In the genomic region with DNA sequence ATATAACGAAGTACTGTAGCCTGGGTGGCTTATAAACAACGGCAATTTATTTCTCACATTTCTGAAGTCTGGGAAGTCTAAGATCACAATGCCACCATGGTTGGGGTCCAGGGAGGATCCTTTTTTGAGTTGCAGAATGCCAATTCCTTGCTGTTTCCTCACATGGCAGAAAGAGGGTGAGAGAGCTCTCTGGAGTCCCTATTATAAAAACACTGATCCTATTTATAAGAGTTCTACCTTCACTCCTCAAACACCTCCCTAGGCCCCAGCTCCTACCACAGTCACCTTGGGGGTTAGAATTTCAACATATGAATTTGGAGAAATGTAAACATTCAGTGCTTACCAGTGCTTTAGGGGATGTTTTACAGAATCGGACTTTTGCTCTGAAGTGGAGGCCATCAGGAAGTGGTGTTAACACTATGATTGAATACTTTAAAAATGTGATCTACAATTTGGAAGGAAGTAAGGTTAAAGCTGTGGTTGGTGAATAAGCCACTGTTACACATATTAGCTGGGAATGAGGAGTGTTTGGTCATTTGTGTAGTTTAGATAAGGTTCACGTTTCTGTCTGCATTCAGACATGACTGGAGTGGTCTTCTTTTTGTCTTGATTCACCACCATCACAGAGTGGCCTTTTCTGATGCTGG, we compare ENCODE assay signal across 13 cellular contexts.
DNase-seq lines count a peak whose midpoint lies in the region; ATAC-seq, FAIRE-seq and TF ChIP-seq lines count a peak whose summit lies in the region.
"Had no signal": no experiment of that assay in that cellular context is flagged by ENCODE, and none has a peak within 500 bp of the region (broad histone marks: within the 10 kb centered on the region; RNA-seq: fewer than 3 reads in every experiment).

No MANE protein-coding gene starts in this region.

- FAIRE-seq in HepG2 (lab: Jason Lieb, UNC) = peak; percentile 82
- FAIRE-seq: kidney had no signal

- intact Hi-C loops in HepG2 (cut with micrococcal nuclease; ENCODE audit: unreplicated experiment) = loop anchor here (1.0 to 5.0 kb wide), 2 partner anchors 193 to 858 kb away; partner anchors contain the start of gene NDUFAF5
- intact Hi-C loops in adrenal gland (cut with DNase I) = loop anchor here (5.0 to 10.0 kb wide), 2 partner anchors 38 to 176 kb away; no protein-coding TSS in a partner anchor
- intact Hi-C loops in spleen (cut with DNase I; ENCODE audit: low total_unique reads) = no loop called here

- TF ChIP-seq EP300 in HepG2 (IDR thresholded peaks at IDR 0.05; ENCODE audit: low read depth in 2 of 2, low read length in 2 of 2) = peak in 1 of 2 experiments; percentile 81; a peak in 2 of 4 replicates
- no peak for TF ChIP-seq EP300 in HepG2 (CRISPR knock-in tag; IDR thresholded peaks at IDR 0.05; ENCODE audit: borderline replicate concordance)

- 13% methylated on average over 4 of the region's 4 CpGs for WGBS in HepG2 (ENCODE audit: low lambda C conversion rate)
- WGBS in adrenal gland, 4 donors = 54 to 72% (median 64%) methylated on average over 4 of the region's 4 CpGs
- 22 to 36% (median 28%) methylated on average over 4 of the region's 4 CpGs for WGBS in spleen, 5 donors

- CTCF ChIA-PET in HepG2 (lab: Yijun Ruan, JAX; ENCODE audit: low intra/inter-chr PET ratio, low total read pairs) (interaction anchor here (1.1 to 7.3 kb wide), 2 partner anchors 36 to 41 kb away, joined by 4 to 127 read pairs; no protein-coding TSS in a partner anchor), GM10248 (lab: Yijun Ruan, JAX) (interaction anchor here (0.8 to 1.2 kb wide), 3 partner anchors 9 to 175 kb away, joined by 3 to 5 read pairs (median 3); no protein-coding TSS in a partner anchor)

- DNase-seq in AG08396 (ENCODE audit: low spot score) (peak; percentile 31), HS-27A (ENCODE audit: low read depth) (peak; percentile 62), brain microvascular endothelial cell (peak; percentile 82), HepG2 (ENCODE audit: low spot score) (peak; percentile 91), GM10248 (ENCODE audit: extremely low spot score) (no peak), adrenal gland (no peak), spleen (no peak)
- DNase-seq: DMS 273 treated with DMSO at 0.1 percent for 48 hours, kidney had no signal

- H3K4me2 ChIP-seq in HepG2 (ENCODE audit: low read depth, low read length) = peak overlapping the region; percentile 58

- no peak for TF ChIP-seq RAD21 in HepG2 (CRISPR knock-in tag; IDR thresholded peaks at IDR 0.05)

- H3K4me3 ChIP-seq in brain microvascular endothelial cell (ENCODE audit: low read depth, low read length) (no peak overlapping the region), HepG2 (replicated peaks in 1 of 3; ENCODE audit: insufficient read depth in 1 of 3, low read depth in 2 of 3, low read length in 3 of 3) (peak overlapping the region in 2 of 3 experiments; percentile 4 to 21; a peak in 2 of 6 replicates), adrenal gland (no peak overlapping the region), spleen (no peak overlapping the region)
- H3K4me3 ChIP-seq: HAP-1, SK-N-MC had no signal

- no TSS peak for BruUV-seq in HepG2 (replicated peaks; lab: Mats Ljungman, UMichigan)

- H3K27ac ChIP-seq in brain microvascular endothelial cell (peak overlapping the region; percentile 83), HepG2 (ENCODE audit: extremely low read length, insufficient read depth, low read length) (peak overlapping the region; percentile 49), adrenal gland (no peak overlapping the region), spleen (no peak overlapping the region)
- H3K27ac ChIP-seq: SK-N-MC had no signal

- H3K4me1 ChIP-seq in HepG2 (ENCODE audit: insufficient read depth, low read length) = peaks cover 59% of the 10 kb centered on the region
- H3K4me1 ChIP-seq in adrenal gland (replicated peaks in 1 of 2) = no peaks in the 10 kb centered on the region
- H3K4me1 ChIP-seq in spleen = no peaks in the 10 kb centered on the region

- TF ChIP-seq POLR2A in HepG2 (IDR thresholded peaks at IDR 0.05; ENCODE audit: insufficient read depth in 1 of 2, low read depth in 2 of 2, low read length in 2 of 2) (no peak), adrenal gland (IDR thresholded peaks at IDR 0.05) (no peak), spleen (IDR thresholded peaks at IDR 0.05) (no peak)

- no peaks in the 10 kb centered on the region for H4K20me1 ChIP-seq in HepG2 (ENCODE audit: insufficient read depth, low read length)

- H3K27me3 ChIP-seq in brain microvascular endothelial cell (replicated peaks) (no peaks in the 10 kb centered on the region), HepG2 (ENCODE audit: control insufficient read depth in 1 of 2, insufficient read depth in 2 of 2, low read length in 2 of 2) (no peaks in the 10 kb centered on the region), adrenal gland (no peaks in the 10 kb centered on the region), spleen (replicated peaks in 1 of 7) (no peaks in the 10 kb centered on the region)

- H3K9ac ChIP-seq in HepG2 (ENCODE audit: insufficient read depth, low read depth, low read length) = peak overlapping the region; percentile 17; the same call in 1 of the 2 replicates

- POLR2A ChIA-PET in HepG2 (lab: Yijun Ruan, JAX) (no interaction called here), GM10248 (lab: Yijun Ruan, JAX) (no interaction called here)

- H3K9me3 ChIP-seq in HepG2 (ENCODE audit: low read length) (no peaks in the 10 kb centered on the region), adrenal gland (replicated peaks in 1 of 3) (no peaks in the 10 kb centered on the region), spleen (no peaks in the 10 kb centered on the region)
- H3K9me3 ChIP-seq: HAP-1 had no signal

- no peaks in the 10 kb centered on the region for H3K79me2 ChIP-seq in HepG2 (ENCODE audit: insufficient read depth, low read length)

- in situ Hi-C loops in brain microvascular endothelial cell (cut with HindIII; ENCODE audit: low pct_ligation_motif_present, low sequenced_read_pairs) (no loop called here), HepG2 (cut with HindIII; ENCODE audit: extremely low pct_ligation_motif_present, low pct_unique_long_range_greater_than_20kb) (loop anchor here (5.0 to 25.0 kb wide), 3 partner anchors 38 to 856 kb away; partner anchors contain the start of genes ESF1 and NDUFAF5)

- TF ChIP-seq CTCF in brain microvascular endothelial cell (IDR thresholded peaks at IDR 0.05; ENCODE audit: low read depth, low read length, missing control alignments) (peak; percentile 20), HepG2 (CRISPR knock-in tag; IDR thresholded peaks at IDR 0.05) (peak; percentile 22), GM10248 (IDR thresholded peaks at IDR 0.05; ENCODE audit: control extremely low read depth, extremely low read depth, low read depth, missing control alignments) (no peak), adrenal gland (IDR thresholded peaks at IDR 0.05) (no peak), spleen (IDR thresholded peaks at IDR 0.05 in 8 of 11, conservative IDR thresholded peaks at IDR 0.05 in 3 of 11) (no peak)

- H2AFZ ChIP-seq in HepG2 (ENCODE audit: low read length) = peak overlapping the region; percentile 28

- no peaks in the 10 kb centered on the region for H3K36me3 ChIP-seq in brain microvascular endothelial cell (replicated peaks)
- H3K36me3 ChIP-seq in HepG2 (replicated peaks in 1 of 2; ENCODE audit: control insufficient read depth in 1 of 2, insufficient read depth in 2 of 2, low read length in 2 of 2) = no peaks in the 10 kb centered on the region
- no peaks in the 10 kb centered on the region for H3K36me3 ChIP-seq in adrenal gland (replicated peaks in 1 of 2)
- H3K36me3 ChIP-seq in spleen = no peaks in the 10 kb centered on the region
- H3K36me3 ChIP-seq: HAP-1 had no signal

- ATAC-seq in HepG2 (peak; percentile 59), esophagus mucosa (no peak)
- ATAC-seq: sciatic nerve had no signal

TF ChIP-seq in HepG2, 621 proteins besides CTCF, POLR2A, EP300 and RAD21 (continues in another document):
- TF ChIP-seq IRF2 (CRISPR knock-in tag; IDR thresholded peaks at IDR 0.05) = peak; percentile 32; the same call in 1 of the 2 replicates
- no peak for TF ChIP-seq GABPA (IDR thresholded peaks at IDR 0.05; ENCODE audit: low read depth, low read length)
- peak; percentile 49; the same call in 1 of the 2 replicates for TF ChIP-seq GABPA (CRISPR knock-in tag; IDR thresholded peaks at IDR 0.05; ENCODE audit: low read depth)
- TF ChIP-seq, protein P1, sequence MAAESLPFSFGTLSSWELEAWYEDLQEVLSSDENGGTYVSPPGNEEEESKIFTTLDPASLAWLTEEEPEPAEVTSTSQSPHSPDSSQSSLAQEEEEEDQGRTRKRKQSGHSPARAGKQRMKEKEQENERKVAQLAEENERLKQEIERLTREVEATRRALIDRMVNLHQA (CRISPR knock-in tag; IDR thresholded peaks at IDR 0.05) = no peak
- 0 out of 2 replicates have a peak, but pooled peaks have one; percentile 16 for TF ChIP-seq CC2D1A (CRISPR knock-in tag; IDR thresholded peaks at IDR 0.05)
- TF ChIP-seq, protein P2, sequence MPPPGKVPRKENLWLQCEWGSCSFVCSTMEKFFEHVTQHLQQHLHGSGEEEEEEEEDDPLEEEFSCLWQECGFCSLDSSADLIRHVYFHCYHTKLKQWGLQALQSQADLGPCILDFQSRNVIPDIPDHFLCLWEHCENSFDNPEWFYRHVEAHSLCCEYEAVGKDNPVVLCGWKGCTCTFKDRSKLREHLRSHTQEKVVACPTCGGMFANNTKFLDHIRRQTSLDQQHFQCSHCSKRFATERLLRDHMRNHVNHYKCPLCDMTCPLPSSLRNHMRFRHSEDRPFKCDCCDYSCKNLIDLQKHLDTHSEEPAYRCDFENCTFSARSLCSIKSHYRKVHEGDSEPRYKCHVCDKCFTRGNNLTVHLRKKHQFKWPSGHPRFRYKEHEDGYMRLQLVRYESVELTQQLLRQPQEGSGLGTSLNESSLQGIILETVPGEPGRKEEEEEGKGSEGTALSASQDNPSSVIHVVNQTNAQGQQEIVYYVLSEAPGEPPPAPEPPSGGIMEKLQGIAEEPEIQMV (CRISPR knock-in tag; IDR thresholded peaks at IDR 0.05; ENCODE audit: low read depth) = no peak
- TF ChIP-seq, protein P3, sequence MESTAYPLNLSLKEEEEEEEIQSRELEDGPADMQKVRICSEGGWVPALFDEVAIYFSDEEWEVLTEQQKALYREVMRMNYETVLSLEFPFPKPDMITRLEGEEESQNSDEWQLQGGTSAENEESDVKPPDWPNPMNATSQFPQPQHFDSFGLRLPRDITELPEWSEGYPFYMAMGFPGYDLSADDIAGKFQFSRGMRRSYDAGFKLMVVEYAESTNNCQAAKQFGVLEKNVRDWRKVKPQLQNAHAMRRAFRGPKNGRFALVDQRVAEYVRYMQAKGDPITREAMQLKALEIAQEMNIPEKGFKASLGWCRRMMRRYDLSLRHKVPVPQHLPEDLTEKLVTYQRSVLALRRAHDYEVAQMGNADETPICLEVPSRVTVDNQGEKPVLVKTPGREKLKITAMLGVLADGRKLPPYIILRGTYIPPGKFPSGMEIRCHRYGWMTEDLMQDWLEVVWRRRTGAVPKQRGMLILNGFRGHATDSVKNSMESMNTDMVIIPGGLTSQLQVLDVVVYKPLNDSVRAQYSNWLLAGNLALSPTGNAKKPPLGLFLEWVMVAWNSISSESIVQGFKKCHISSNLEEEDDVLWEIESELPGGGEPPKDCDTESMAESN (CRISPR knock-in tag; conservative IDR thresholded peaks at IDR 0.05) = peak; percentile 41
- no peak for TF ChIP-seq FOXA1 (IDR thresholded peaks at IDR 0.05)
- peak; percentile 85 for TF ChIP-seq FOXA1 (CRISPR knock-in tag; IDR thresholded peaks at IDR 0.05)

Comparison
In these comparisons a context has a peak if more than half of its experiments do, and no peak if none do; other contexts are left out.
1. DNase-seq: peak in AG08396 (single experiment), HS-27A (single experiment), brain microvascular endothelial cell (single experiment) and HepG2 (single experiment); none in GM10248 (single experiment), adrenal gland (0 of 7) and spleen (single experiment).
2. H3K27ac ChIP-seq: peak in brain microvascular endothelial cell (single experiment) and HepG2 (single experiment); none in adrenal gland (0 of 5) and spleen (0 of 8).
3. H3K4me3 ChIP-seq: peak in HepG2 (2 of 3); none in brain microvascular endothelial cell (single experiment), adrenal gland (0 of 4) and spleen (0 of 8).
4. CTCF ChIP-seq: peak in brain microvascular endothelial cell (single experiment) and HepG2 (single experiment); none in GM10248 (single experiment), adrenal gland (0 of 6) and spleen (0 of 11).